In the genomic region with DNA sequence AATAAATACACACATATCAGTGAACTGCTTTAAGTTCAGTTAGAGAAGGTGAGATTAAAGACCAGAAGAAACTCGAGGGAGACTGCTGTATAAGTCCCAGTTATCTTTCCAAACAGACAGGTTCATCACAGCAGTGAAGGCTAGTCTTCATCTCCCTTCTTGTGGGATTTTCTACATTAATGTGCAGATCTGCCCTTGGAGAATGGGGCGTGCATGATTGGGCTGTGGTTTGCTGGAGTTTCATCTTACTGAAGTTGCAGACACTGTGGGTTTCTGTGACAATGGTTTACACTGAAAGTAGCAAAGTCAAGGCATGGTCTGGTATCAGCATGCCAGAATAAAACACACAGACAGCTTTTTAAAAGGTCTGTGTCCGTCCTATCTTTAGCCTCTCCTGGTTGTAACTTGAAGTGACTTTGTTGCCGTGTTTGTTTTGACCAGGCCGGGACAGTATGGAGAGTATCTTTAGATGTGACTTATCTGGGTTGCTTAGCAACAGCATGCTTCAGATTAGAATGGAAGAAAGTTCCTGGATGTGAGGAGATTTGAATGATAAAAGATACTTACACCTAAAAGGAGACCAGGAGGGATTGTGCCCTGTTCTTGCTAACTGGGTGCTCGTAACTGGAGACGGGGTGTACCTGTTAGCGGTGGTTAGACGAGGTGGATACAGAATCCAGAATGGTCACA, we compare ENCODE assay signal across 9 cellular contexts. TPM values are rescaled to one million over a fixed set of nuclear protein-coding genes. Genes with fewer than 3 reads are reported as not detected.
DNase-seq lines count a peak whose midpoint lies in the region; ATAC-seq and TF ChIP-seq lines count a peak whose summit lies in the region.
"Had no signal": no experiment of that assay in that cellular context is flagged by ENCODE, and none has a peak within 500 bp of the region (broad histone marks: within the 10 kb centered on the region; RNA-seq: fewer than 3 reads in every experiment).

No MANE protein-coding gene starts in this region.

- DNase-seq in GM23338 (ENCODE audit: low spot score) (peak; percentile 87), DMS79 treated with DMSO at 0.1 percent for 48 hours (lab: John Stamatoyannopoulos, UW) (no peak)
- no peak for DNase-seq in effector CD8-positive, alpha-beta T cell (lab: John Stamatoyannopoulos, UW)

- TF ChIP-seq EP300 in gastroesophageal sphincter (IDR thresholded peaks at IDR 0.05) = no peak

- H3K27ac Mint-ChIP-seq in GM23338 = no peak overlapping the region

- peak overlapping the region; percentile 93 for H3K4me3 Mint-ChIP-seq in GM23338

- peaks cover 19% of the 10 kb centered on the region for H3K27me3 Mint-ChIP-seq in GM23338 (ENCODE audit: insufficient read depth, low read depth, poor library complexity)

- peaks cover 57% of the 10 kb centered on the region for H3K79me2 ChIP-seq in GM23338 (replicated peaks; ENCODE audit: insufficient read depth)

- H2AFZ ChIP-seq in GM23338 = no peak overlapping the region

- H3K4me1 ChIP-seq in GM23338 (ENCODE audit: insufficient read depth) = peaks cover 47% of the 10 kb centered on the region
- H3K4me1 ChIP-seq in gastroesophageal sphincter = peaks cover 2 to 78% (median 32%) of the 10 kb centered on the region in 3 donors
- peaks cover 45 to 55% (median 53%) of the 10 kb centered on the region in 3 donors for H3K4me1 ChIP-seq in skeletal muscle tissue (ENCODE audit: control insufficient read depth in 3 of 3, insufficient read depth in 3 of 3, low read length in 3 of 3)

- TF ChIP-seq CTCF in GM23338 (conservative IDR thresholded peaks at IDR 0.05; ENCODE audit: low read depth in 2 of 2) (no peak), VCaP (conservative IDR thresholded peaks at IDR 0.05) (no peak), gastroesophageal sphincter (IDR thresholded peaks at IDR 0.05) (no peak)

- peak overlapping the region; percentile 64 to 93 (median 65) for H3K9ac ChIP-seq in skeletal muscle tissue (ENCODE audit: low read depth in 1 of 3, low read length in 3 of 3)

- ATAC-seq in GM23338 = peak; percentile 14
- ATAC-seq in gastroesophageal sphincter = no peak
- no peak for ATAC-seq in GM18520 (IDR thresholded peaks at IDR 0.05; ENCODE audit: unreplicated experiment)
- no peak for ATAC-seq in GM21515 (IDR thresholded peaks at IDR 0.05; ENCODE audit: unreplicated experiment)

- H3K36me3 ChIP-seq in GM23338 (ENCODE audit: insufficient read depth) = no peaks in the 10 kb centered on the region
- H3K36me3 ChIP-seq in gastroesophageal sphincter = no peaks in the 10 kb centered on the region
- H3K36me3 ChIP-seq in skeletal muscle tissue (ENCODE audit: control insufficient read depth in 3 of 3, insufficient read depth in 3 of 3, low read length in 3 of 3) = no peaks in the 10 kb centered on the region

- H3K4me3 ChIP-seq in GM23338 (peak overlapping the region; percentile 89), gastroesophageal sphincter (peak overlapping the region in 1 of 2 donors; percentile 90), skeletal muscle tissue (ENCODE audit: low read length in 3 of 3) (peak overlapping the region; percentile 88 to 97 (median 89))

- H3K27ac ChIP-seq in GM23338 (ENCODE audit: low read depth) (no peak overlapping the region), VCaP (peak overlapping the region; percentile 98), gastroesophageal sphincter (peak overlapping the region in 3 of 4 donors; percentile 97), skeletal muscle tissue (ENCODE audit: low read depth, low read length) (peak overlapping the region; percentile 93)

- peak overlapping the region; percentile 83 for H3K4me2 ChIP-seq in GM23338

- H3F3A ChIP-seq in GM23338 (replicated peaks; ENCODE audit: low read depth) = peaks cover 11% of the 10 kb centered on the region

- H3K9me3 ChIP-seq in gastroesophageal sphincter (no peaks in the 10 kb centered on the region), skeletal muscle tissue (ENCODE audit: control insufficient read depth in 3 of 3, low read length in 3 of 3) (no peaks in the 10 kb centered on the region)

- no peaks in the 10 kb centered on the region for H3K9me3 Mint-ChIP-seq in GM23338

- H3K9me2 ChIP-seq in GM23338 (ENCODE audit: insufficient read depth) = no peaks in the 10 kb centered on the region

- peaks cover 42% of the 10 kb centered on the region for H3K4me1 Mint-ChIP-seq in GM23338

- no peaks in the 10 kb centered on the region for H3K36me3 Mint-ChIP-seq in GM23338 (ENCODE audit: low read depth)

- WGBS in gastroesophageal sphincter (ENCODE audit: low coverage in 1 of 2), 2 donors = 48 to 55% methylated on average over 7 to 9 of the region's 9 CpGs

- H3K27me3 ChIP-seq in GM23338 (ENCODE audit: insufficient read depth) (no peaks in the 10 kb centered on the region), gastroesophageal sphincter (no peaks in the 10 kb centered on the region), skeletal muscle tissue (ENCODE audit: control insufficient read depth in 3 of 3, insufficient read depth in 3 of 3, low read length in 3 of 3) (no peaks in the 10 kb centered on the region)

- H4K20me1 ChIP-seq in GM23338 (replicated peaks; ENCODE audit: insufficient read depth) = peaks cover 30% of the 10 kb centered on the region

- no peak for TF ChIP-seq POLR2A in gastroesophageal sphincter (IDR thresholded peaks at IDR 0.05)

TF ChIP-seq in GM23338, 12 proteins besides CTCF, POLR2A, EP300 and RAD21 (continues in another document):
- no peak for TF ChIP-seq JUNB (IDR thresholded peaks at IDR 0.05; ENCODE audit: unreplicated experiment)
- TF ChIP-seq, protein P1, sequence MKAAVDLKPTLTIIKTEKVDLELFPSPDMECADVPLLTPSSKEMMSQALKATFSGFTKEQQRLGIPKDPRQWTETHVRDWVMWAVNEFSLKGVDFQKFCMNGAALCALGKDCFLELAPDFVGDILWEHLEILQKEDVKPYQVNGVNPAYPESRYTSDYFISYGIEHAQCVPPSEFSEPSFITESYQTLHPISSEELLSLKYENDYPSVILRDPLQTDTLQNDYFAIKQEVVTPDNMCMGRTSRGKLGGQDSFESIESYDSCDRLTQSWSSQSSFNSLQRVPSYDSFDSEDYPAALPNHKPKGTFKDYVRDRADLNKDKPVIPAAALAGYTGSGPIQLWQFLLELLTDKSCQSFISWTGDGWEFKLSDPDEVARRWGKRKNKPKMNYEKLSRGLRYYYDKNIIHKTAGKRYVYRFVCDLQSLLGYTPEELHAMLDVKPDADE (IDR thresholded peaks at IDR 0.05) = no peak

RNA-seq across cellular contexts. Expression of a gene that starts 16.1 kb away (rescaled TPM):
- total RNA-seq in GM23338 (2014; rRNA removed; shearing (Covaris generic)) = 32.4 and 42.6 TPM in 2 replicates
- 36.5 and 40.3 TPM in 2 replicates for polyA plus RNA-seq in GM23338 (2016; fragmentation: Nextera tagmentation; extraction: Ambion mirVana)
- total RNA-seq in gastroesophageal sphincter (10 to 100 TPM; 18.6 to 35.1 (median 28.5) TPM), skeletal muscle tissue (15.7 TPM)

RNA-seq across cellular contexts. Expression of a gene that starts 16.2 kb away (rescaled TPM):
- 2.4 and 3.8 TPM in 2 replicates for total RNA-seq in GM23338 (2014; rRNA removed; shearing (Covaris generic))
- polyA plus RNA-seq in GM23338 (2016; fragmentation: Nextera tagmentation; extraction: Ambion mirVana) = 0.87 and 1.2 TPM in 2 replicates
- total RNA-seq in gastroesophageal sphincter (1 to 10 TPM; 1.4 to 2.8 (median 2.2) TPM), skeletal muscle tissue (2.1 TPM)

RNA-seq across cellular contexts. Expression of a gene that starts 35.7 kb away (rescaled TPM):
- total RNA-seq in GM23338 (2014; rRNA removed; shearing (Covaris generic)) = not detected in 2 replicates
- not detected in 2 replicates for polyA plus RNA-seq in GM23338 (2016; fragmentation: Nextera tagmentation; extraction: Ambion mirVana)
- total RNA-seq in gastroesophageal sphincter (not detected), skeletal muscle tissue (not detected)
- total RNA-seq: HT1080 had no signal

RNA-seq across cellular contexts. Expression of a gene that starts 41.3 kb away (rescaled TPM):
- total RNA-seq in GM23338 (2014; rRNA removed; shearing (Covaris generic)) = 3.8 and 7.8 TPM in 2 replicates
- polyA plus RNA-seq in GM23338 (2016; fragmentation: Nextera tagmentation; extraction: Ambion mirVana) = 10.9 and 11.3 TPM in 2 replicates
- 10 to 100 TPM; 27.0 to 48.0 (median 30.1) TPM for total RNA-seq in gastroesophageal sphincter
- 11.5 TPM for total RNA-seq in skeletal muscle tissue

RNA-seq across cellular contexts. Expression of a gene that starts 58.5 kb away (rescaled TPM):
- total RNA-seq in GM23338 (2014; rRNA removed; shearing (Covaris generic)) = 13.2 and 13.8 TPM in 2 replicates
- 9.0 and 10.8 TPM in 2 replicates for polyA plus RNA-seq in GM23338 (2016; fragmentation: Nextera tagmentation; extraction: Ambion mirVana)
- total RNA-seq in gastroesophageal sphincter (10 to 100 TPM; 12.1 to 22.9 (median 22.3) TPM), skeletal muscle tissue (8.9 TPM)
